1 cellular context compared by ENCODE assay signal in the genomic region with DNA sequence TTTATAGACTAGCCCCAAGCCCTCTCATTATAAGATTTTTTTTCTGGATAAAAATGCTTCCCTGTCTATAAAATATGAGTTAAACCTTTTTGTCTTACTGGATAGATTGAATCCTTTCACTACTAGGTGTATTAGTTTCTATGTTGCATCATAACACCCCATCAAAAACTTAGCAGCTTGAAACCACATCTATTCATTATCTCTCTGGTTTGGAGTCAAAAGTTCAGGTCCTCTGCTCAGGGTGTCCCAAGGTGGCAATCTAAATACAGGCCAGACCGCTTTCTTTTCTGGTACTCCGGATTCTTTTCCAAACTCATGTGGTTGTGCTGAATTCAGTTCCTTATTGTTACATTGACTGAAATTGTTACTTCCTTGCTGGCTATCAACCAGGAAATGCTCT.
TF ChIP-seq lines count a peak whose summit lies in the region.

No MANE protein-coding gene starts in this region.

TF ChIP-seq in GM12878, 131 proteins besides CTCF, POLR2A, EP300 and RAD21:
- TF ChIP-seq ASH2L (IDR thresholded peaks at IDR 0.05; ENCODE audit: borderline replicate concordance, low read depth) = no peak
- no peak for TF ChIP-seq NFXL1 (IDR thresholded peaks at IDR 0.05; ENCODE audit: borderline replicate concordance)
- TF ChIP-seq SKIL (IDR thresholded peaks at IDR 0.05; ENCODE audit: low read depth, poor library complexity, severe bottlenecking) = no peak
- TF ChIP-seq CEBPB (IDR thresholded peaks at IDR 0.05; ENCODE audit: borderline replicate concordance in 1 of 2, low read depth in 2 of 2, low read length in 2 of 2) = no peak
- TF ChIP-seq, protein P1, sequence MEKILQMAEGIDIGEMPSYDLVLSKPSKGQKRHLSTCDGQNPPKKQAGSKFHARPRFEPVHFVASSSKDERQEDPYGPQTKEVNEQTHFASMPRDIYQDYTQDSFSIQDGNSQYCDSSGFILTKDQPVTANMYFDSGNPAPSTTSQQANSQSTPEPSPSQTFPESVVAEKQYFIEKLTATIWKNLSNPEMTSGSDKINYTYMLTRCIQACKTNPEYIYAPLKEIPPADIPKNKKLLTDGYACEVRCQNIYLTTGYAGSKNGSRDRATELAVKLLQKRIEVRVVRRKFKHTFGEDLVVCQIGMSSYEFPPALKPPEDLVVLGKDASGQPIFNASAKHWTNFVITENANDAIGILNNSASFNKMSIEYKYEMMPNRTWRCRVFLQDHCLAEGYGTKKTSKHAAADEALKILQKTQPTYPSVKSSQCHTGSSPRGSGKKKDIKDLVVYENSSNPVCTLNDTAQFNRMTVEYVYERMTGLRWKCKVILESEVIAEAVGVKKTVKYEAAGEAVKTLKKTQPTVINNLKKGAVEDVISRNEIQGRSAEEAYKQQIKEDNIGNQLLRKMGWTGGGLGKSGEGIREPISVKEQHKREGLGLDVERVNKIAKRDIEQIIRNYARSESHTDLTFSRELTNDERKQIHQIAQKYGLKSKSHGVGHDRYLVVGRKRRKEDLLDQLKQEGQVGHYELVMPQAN (conservative IDR thresholded peaks at IDR 0.05) = no peak
- TF ChIP-seq BHLHE40 (IDR thresholded peaks at IDR 0.05; ENCODE audit: borderline replicate concordance in 1 of 2, low read depth in 2 of 2, low read length in 1 of 2) = no peak
- no peak for TF ChIP-seq CHD1 (IDR thresholded peaks at IDR 0.05; ENCODE audit: low read depth, low read length)
- no peak for TF ChIP-seq SREBF1 (IDR thresholded peaks at IDR 0.05; ENCODE audit: low read length)
- no peak for TF ChIP-seq SPI1 (IDR thresholded peaks at IDR 0.05; ENCODE audit: borderline replicate concordance, insufficient read depth, low read depth, low read length)
- TF ChIP-seq SMAD5 (IDR thresholded peaks at IDR 0.05; ENCODE audit: low read depth) = no peak
- no peak for TF ChIP-seq CBFB (IDR thresholded peaks at IDR 0.05; ENCODE audit: low read depth)
- TF ChIP-seq RAD51 (IDR thresholded peaks at IDR 0.05) = no peak
